Comparison of ENCODE assay signal across 2 cellular contexts in genomic region chr11:69116671-69117070, GRCh38.
TF ChIP-seq lines count a peak whose summit lies in the region.

No MANE protein-coding gene starts in this region.

TF ChIP-seq in A549, 52 proteins besides CTCF, POLR2A, EP300 and RAD21:
- TF ChIP-seq HOXB5 (CRISPR knock-in tag; IDR thresholded peaks at IDR 0.05) (no peak), ZNF302 (CRISPR knock-in tag; IDR thresholded peaks at IDR 0.05) (no peak), RARB (CRISPR knock-in tag; IDR thresholded peaks at IDR 0.05) (no peak), SMC3 (IDR thresholded peaks at IDR 0.05) (no peak), BHLHE40 (IDR thresholded peaks at IDR 0.05; ENCODE audit: low read depth, low read length) (no peak), ZC3H11A (IDR thresholded peaks at IDR 0.05) (no peak), HMGXB4 (CRISPR knock-in tag; IDR thresholded peaks at IDR 0.05; ENCODE audit: borderline replicate concordance) (no peak), CHD4 (IDR thresholded peaks at IDR 0.05; ENCODE audit: borderline replicate concordance) (no peak), HEYL (CRISPR knock-in tag; IDR thresholded peaks at IDR 0.05) (no peak), FOSL2 (IDR thresholded peaks at IDR 0.05) (no peak), FOSL2 (CRISPR knock-in tag; IDR thresholded peaks at IDR 0.05) (no peak), ESRRA (IDR thresholded peaks at IDR 0.05; ENCODE audit: borderline replicate concordance, low read length) (no peak), EHF (CRISPR knock-in tag; IDR thresholded peaks at IDR 0.05) (no peak), HOXA7 (CRISPR knock-in tag; IDR thresholded peaks at IDR 0.05) (no peak), EHMT2 (IDR thresholded peaks at IDR 0.05; ENCODE audit: low read depth) (no peak)
TF ChIP-seq in A549: peak in this region for 0.

TF ChIP-seq in HepG2, 621 proteins besides CTCF, POLR2A, EP300 and RAD21:
- TF ChIP-seq ZNF629 (CRISPR knock-in tag; conservative IDR thresholded peaks at IDR 0.05) (peak; percentile 30; the same call in 1 of the 2 replicates), BCLAF1 (IDR thresholded peaks at IDR 0.05) (no peak)
